In the genomic region with DNA sequence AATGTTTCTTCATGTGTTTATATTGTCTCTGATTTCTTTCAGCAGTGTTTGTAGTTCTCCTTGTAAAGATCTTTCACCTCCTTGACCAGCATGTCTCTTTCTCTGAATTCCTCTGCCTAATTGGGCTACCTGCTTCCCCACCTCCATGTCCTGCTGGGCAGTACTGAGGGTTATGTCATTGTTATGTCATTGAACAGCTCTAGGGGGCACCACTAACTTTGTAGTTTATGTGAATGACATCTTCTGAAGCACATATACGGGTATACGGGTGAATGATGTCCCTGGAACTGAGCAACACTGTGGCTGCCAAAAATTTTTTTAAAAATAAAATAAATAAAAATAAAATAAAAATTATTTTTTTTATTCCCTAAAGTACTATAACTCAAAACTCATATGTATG, we compare ENCODE assay signal across 9 cellular contexts. TPM values are rescaled to one million over a fixed set of nuclear protein-coding genes. Genes with fewer than 3 reads are reported as not detected.
DNase-seq lines count a peak whose midpoint lies in the region; ATAC-seq and TF ChIP-seq lines count a peak whose summit lies in the region.
"Had no signal": no experiment of that assay in that cellular context is flagged by ENCODE, and none has a peak within 500 bp of the region (broad histone marks: within the 10 kb centered on the region; RNA-seq: fewer than 3 reads in every experiment).

No MANE protein-coding gene starts in this region.

- peaks cover 12% of the 10 kb centered on the region; the same call in 1 of the 2 replicates for H3K4me1 ChIP-seq in H9 (ENCODE audit: insufficient read depth, low read length)

- H3K9ac ChIP-seq in H9 (ENCODE audit: extremely low read depth, insufficient read length, low read length) = no peak overlapping the region

- H3K56ac ChIP-seq in H9 (ENCODE audit: insufficient read length, low read depth, low read length) = no peak overlapping the region

- no peak overlapping the region for H3K18ac ChIP-seq in H9 (ENCODE audit: insufficient read length, low read depth, low read length)

- DNase-seq in ELF-1 (ENCODE audit: low read depth, low spot score) (peak; percentile 19), H9 (peak; percentile 52), OCI-M1 (lab: John Stamatoyannopoulos, UW) (peak; percentile 30), kidney tubule cell (ENCODE audit: low spot score) (peak; percentile 31), T-cell (no peak), occipital lobe (lab: John Stamatoyannopoulos, UW) (no peak)
- DNase-seq in stimulated activated CD4-positive, alpha-beta T cell treated with anti-CD3 and anti-CD28 coated beads, Interleukin-1b, Interleukin-23, amount 100 ng/mL, for 48 hours = no peak
- DNase-seq: NCI-H1694 had no signal

- no peak overlapping the region for H4K5ac ChIP-seq in H9 (ENCODE audit: insufficient read length, low read depth, low read length)

- H2BK20ac ChIP-seq in H9 (ENCODE audit: low read depth, low read length, poor library complexity, severe bottlenecking) = no peak overlapping the region

- H2AK5ac ChIP-seq in H9 (ENCODE audit: insufficient read length, low read length) = no peak overlapping the region

- H3K23me2 ChIP-seq in H9 (ENCODE audit: insufficient read length, low read depth, low read length, poor library complexity, severe bottlenecking) = no peaks in the 10 kb centered on the region

- H4K20me1 ChIP-seq in H9 (ENCODE audit: control insufficient read depth, insufficient read depth, insufficient read length) = no peaks in the 10 kb centered on the region

- no peaks in the 10 kb centered on the region for H3K79me1 ChIP-seq in H9 (ENCODE audit: insufficient read depth, low read depth, low read length, poor library complexity, severe bottlenecking)

- H3K4ac ChIP-seq in H9 (ENCODE audit: low read depth, low read length) = no peak overlapping the region

- H3T11ph ChIP-seq in H9 (ENCODE audit: low read length) = no peak overlapping the region

- no peak overlapping the region for H3K4me3 Mint-ChIP-seq in H9
- no peak overlapping the region for H3K4me3 Mint-ChIP-seq in T-cell

- H3K27ac Mint-ChIP-seq in H9 = no peak overlapping the region
- H3K27ac Mint-ChIP-seq in T-cell = no peak overlapping the region

- H2BK15ac ChIP-seq in H9 (ENCODE audit: low read depth, low read length) = no peak overlapping the region

- POLR2A ChIA-PET in T-cell (lab: Charles Lee) = no interaction called here

- ATAC-seq in GM18870 (IDR thresholded peaks at IDR 0.05; ENCODE audit: unreplicated experiment) = no peak
- no peak for ATAC-seq in T-cell (replicated peaks in 1 of 4)

- H3K27me3 ChIP-seq in H9 (ENCODE audit: insufficient read depth, low read length) = no peaks in the 10 kb centered on the region

- H3K27me3 Mint-ChIP-seq in H9 (ENCODE audit: low read depth) (no peaks in the 10 kb centered on the region), T-cell (no peaks in the 10 kb centered on the region)

- H4K8ac ChIP-seq in H9 (replicated peaks; ENCODE audit: insufficient read length, low read depth, low read length) = no peak overlapping the region

- H3K36me3 Mint-ChIP-seq in H9 (ENCODE audit: insufficient read depth in 1 of 3, low read depth in 3 of 3) (peaks cover 0 to 12% (median 4%) of the 10 kb centered on the region in 3 experiments; a peak in 1 of 7 replicates), T-cell (no peaks in the 10 kb centered on the region)

- no peak overlapping the region for H3K27ac ChIP-seq in H9 (ENCODE audit: insufficient read length, low read depth, low read length)

- no peaks in the 10 kb centered on the region for H3K9me3 ChIP-seq in H9 (ENCODE audit: control insufficient read depth, low read depth, low read length)

- CTCF ChIA-PET in T-cell (lab: Charles Lee) = no interaction called here

- no peak overlapping the region for H3K23ac ChIP-seq in H9 (ENCODE audit: insufficient read length, low read depth, low read length)

- no peaks in the 10 kb centered on the region for H3K79me2 ChIP-seq in H9 (ENCODE audit: insufficient read depth, low read length)

- H3K9me3 Mint-ChIP-seq in H9 = peaks cover 9 to 11% of the 10 kb centered on the region in 2 experiments; a peak in 4 of 5 replicates
- peaks cover 0 to 5% (median 0%) of the 10 kb centered on the region in 3 donors for H3K9me3 Mint-ChIP-seq in T-cell

- WGBS in H9 (ENCODE audit: extremely low coverage, insufficient read length, low lambda C conversion rate) = no CpG with 5 or more reads among the region's 2 CpGs

- no peak overlapping the region for H2BK120ac ChIP-seq in H9 (ENCODE audit: low read depth, low read length, poor library complexity, severe bottlenecking)

- peak; percentile 69 for TF ChIP-seq CTCF in H9 (conservative IDR thresholded peaks at IDR 0.05)

- no peak overlapping the region for H3K14ac ChIP-seq in H9 (ENCODE audit: insufficient read depth, low read length)

- no peak overlapping the region for H2AFZ ChIP-seq in H9 (ENCODE audit: low read length)

- H4K91ac ChIP-seq in H9 (ENCODE audit: insufficient read length, low read depth, low read length) = no peak overlapping the region

- no peak overlapping the region for H2BK5ac ChIP-seq in H9 (ENCODE audit: insufficient read length, low read length)

- H3K4me1 Mint-ChIP-seq in H9 (peaks cover 26 to 39% of the 10 kb centered on the region in 2 experiments), T-cell (no peaks in the 10 kb centered on the region)

- no peak overlapping the region for H2BK12ac ChIP-seq in H9 (ENCODE audit: insufficient read length, low read depth, low read length)

- no peak overlapping the region for H3K4me2 ChIP-seq in H9 (ENCODE audit: insufficient read depth, insufficient read length, low read length)

RNA-seq across cellular contexts. Expression of gene SNCAIP, which starts 16.9 kb away (rescaled TPM):
- total RNA-seq in H9 (2021) = 2.6 and 3.0 TPM in 2 replicates
- total RNA-seq in T-cell = not detected
- 48.2 TPM for total RNA-seq in occipital lobe

Comparison
In these comparisons a context has a peak if more than half of its experiments do, and no peak if none do; other contexts are left out.
1. DNase-seq: peak in ELF-1 (single experiment), H9 (single experiment), OCI-M1 (single experiment) and kidney tubule cell (single experiment); none in stimulated activated CD4-positive, alpha-beta T cell treated with anti-CD3 and anti-CD28 coated beads, Interleukin-1b, Interleukin-23, amount 100 ng/mL, for 48 hours (single experiment), T-cell (0 of 34) and occipital lobe (single experiment).
2. RNA of gene SNCAIP, which starts 16.9 kb away (total RNA-seq): 48.2 TPM in occipital lobe (single experiment); 2.6 to 3.0 TPM in H9 and not detected in T-cell; every median in the first group is over 10 times any median in the second.